21 cellular contexts compared by ENCODE assay signal in genomic region chr12:67727652-67728295, GRCh38.
DNase-seq lines count a peak whose midpoint lies in the region; ATAC-seq, FAIRE-seq and TF ChIP-seq lines count a peak whose summit lies in the region.
"Had no signal": no experiment of that assay in that cellular context is flagged by ENCODE, and none has a peak within 500 bp of the region (broad histone marks: within the 10 kb centered on the region; RNA-seq: fewer than 3 reads in every experiment).

No MANE protein-coding gene starts in this region.

- peak overlapping the region; percentile 7 for H3K4me2 ChIP-seq in neural cell (ENCODE audit: low read length)
- H3K4me2 ChIP-seq: A549, GM23338 had no signal

- H2AFZ ChIP-seq in neural cell (ENCODE audit: low read depth, low read length) = no peak overlapping the region
- H2AFZ ChIP-seq: GM23338 had no signal

- ATAC-seq in SK-N-SH treated with all-trans-retinoic acid at 6 μM for 48 hours = peak; percentile 80
- ATAC-seq in HG02981 (IDR thresholded peaks at IDR 0.05; ENCODE audit: unreplicated experiment) = no peak
- ATAC-seq in GM21619 (IDR thresholded peaks at IDR 0.05; ENCODE audit: unreplicated experiment) = no peak
- ATAC-seq: A549; CD8-positive, alpha-beta T cell; GM23338 had no signal

- H3K79me2 ChIP-seq in neural cell (replicated peaks; ENCODE audit: insufficient read depth, low read length) = no peaks in the 10 kb centered on the region

- H3K9me3 ChIP-seq in neural cell (ENCODE audit: low read length) = no peaks in the 10 kb centered on the region
- H3K9me3 ChIP-seq in effector memory CD4-positive, alpha-beta T cell (ENCODE audit: control insufficient read depth, low read length) = no peaks in the 10 kb centered on the region
- H3K9me3 ChIP-seq: A549, BE2C had no signal

- peak overlapping the region; percentile 36 for H3K9ac ChIP-seq in neural cell (ENCODE audit: low read length)

- TF ChIP-seq CTCF in neural cell (IDR thresholded peaks at IDR 0.05; ENCODE audit: poor library complexity, severe bottlenecking) = no peak

- no peaks in the 10 kb centered on the region for H3K36me3 ChIP-seq in neural cell (ENCODE audit: insufficient read depth, low read length)
- H3K36me3 ChIP-seq in effector memory CD4-positive, alpha-beta T cell (ENCODE audit: control insufficient read depth, insufficient read depth, low read length) = no peaks in the 10 kb centered on the region
- H3K36me3 ChIP-seq: BE2C had no signal

- no peaks in the 10 kb centered on the region for H3K27me3 ChIP-seq in neural cell (ENCODE audit: insufficient read depth, low read depth, low read length)
- no peaks in the 10 kb centered on the region for H3K27me3 ChIP-seq in effector memory CD4-positive, alpha-beta T cell (replicated peaks; ENCODE audit: control insufficient read depth, insufficient read depth, low read length, poor library complexity, severe bottlenecking)
- H3K27me3 ChIP-seq: BE2C had no signal

- no peaks in the 10 kb centered on the region for H3K4me1 ChIP-seq in effector memory CD4-positive, alpha-beta T cell (ENCODE audit: control insufficient read depth, insufficient read depth, low read length, poor library complexity, severe bottlenecking)
- H3K4me1 ChIP-seq: A549 had no signal

- TF ChIP-seq RAD21 in neural cell (conservative IDR thresholded peaks at IDR 0.05) = no peak

- H3K9me2 ChIP-seq in neural cell (ENCODE audit: insufficient read depth, low read length) = no peaks in the 10 kb centered on the region

- H3K27ac ChIP-seq in neural cell (ENCODE audit: low read length) = peak overlapping the region; percentile 85
- H3K27ac ChIP-seq in effector memory CD4-positive, alpha-beta T cell (ENCODE audit: insufficient read depth, low read length, poor library complexity, severe bottlenecking) = no peak overlapping the region
- H3K27ac ChIP-seq: A549 had no signal

- peak; percentile 86 for FAIRE-seq in endometrium (lab: Jason Lieb, UNC)
- FAIRE-seq: A549, D721Med, G401.6, GM12891, HepG2, HTR-8/SVneo had no signal

- H3K4me3 ChIP-seq in neural cell (ENCODE audit: low read length) = peak overlapping the region; percentile 10
- no peak overlapping the region for H3K4me3 ChIP-seq in effector memory CD4-positive, alpha-beta T cell (ENCODE audit: insufficient read depth, low read depth, low read length, poor library complexity, severe bottlenecking)
- H3K4me3 ChIP-seq: A549, GM23338 had no signal

- H4K20me1 ChIP-seq in neural cell (ENCODE audit: insufficient read depth) = no peaks in the 10 kb centered on the region

- no peak for TF ChIP-seq EP300 in neural cell (conservative IDR thresholded peaks at IDR 0.05; ENCODE audit: poor library complexity, severe bottlenecking)

- H3F3A ChIP-seq in neural cell (ENCODE audit: insufficient read depth, low read length, poor library complexity, severe bottlenecking) = no peaks in the 10 kb centered on the region

- no peak for DNase-seq in effector memory CD4-positive, alpha-beta T cell
- no peak for DNase-seq in NCI-H82 (lab: John Stamatoyannopoulos, UW)
- DNase-seq: CD8-positive, alpha-beta T cell; COR-L47; DMS153; DMS79 treated with DMSO at 0.1 percent for 48 hours; EL; H7 had no signal

TF ChIP-seq in SK-N-SH treated with all-trans-retinoic acid at 6 μM for 48 hours, 23 proteins besides CTCF, POLR2A, EP300 and RAD21:
- TF ChIP-seq PATZ1 (CRISPR knock-in tag; IDR thresholded peaks at IDR 0.05; ENCODE audit: borderline replicate concordance) (no peak), ISL1 (CRISPR knock-in tag; IDR thresholded peaks at IDR 0.05) (peak; percentile 40; the same call in 1 of the 2 replicates)

TF ChIP-seq in neural cell, 6 proteins besides CTCF, POLR2A, EP300 and RAD21:
- TF ChIP-seq EZH2 (IDR thresholded peaks at IDR 0.05; ENCODE audit: borderline replicate concordance, insufficient read depth, low read length, poor library complexity, severe bottlenecking) (no peak), SMC3 (conservative IDR thresholded peaks at IDR 0.05; ENCODE audit: poor library complexity) (no peak), POLR2AphosphoS5 (IDR thresholded peaks at IDR 0.05) (no peak), MXI1 (conservative IDR thresholded peaks at IDR 0.05; ENCODE audit: poor library complexity, severe bottlenecking) (no peak), TAF1 (IDR thresholded peaks at IDR 0.05; ENCODE audit: low read depth) (no peak), REST (IDR thresholded peaks at IDR 0.05; ENCODE audit: borderline replicate concordance) (no peak)
